ENCODE assay signal across 8 cellular contexts in genomic region chr12:117875652-117876491, GRCh38.
A peak's percentile ranks its signal among the peaks of the same experiment; 100 is the strongest.
DNase-seq lines count a peak whose midpoint lies in the region; ATAC-seq and TF ChIP-seq lines count a peak whose summit lies in the region.

No MANE protein-coding gene starts in this region.

- H3K4me1 ChIP-seq in HAP-1 (no peaks in the 10 kb centered on the region), sigmoid colon (no peaks in the 10 kb centered on the region)

- WGBS in lower leg skin, 2 donors: 27 to 30% methylated on average over 32 of the region's 33 CpGs
- 28 to 69% methylated on average over 33 of the region's 33 CpGs for WGBS in sigmoid colon, 2 donors

- H3K9me3 ChIP-seq in HAP-1 (no peaks in the 10 kb centered on the region), sigmoid colon (no peaks in the 10 kb centered on the region)

- TF ChIP-seq CTCF in lower leg skin (IDR thresholded peaks at IDR 0.05) (no peak), sigmoid colon (IDR thresholded peaks at IDR 0.05) (no peak)

- H3K4me3 ChIP-seq in HAP-1: no peak overlapping the region
- no peak overlapping the region for H3K4me3 ChIP-seq in lower leg skin (ENCODE audit: low read depth, poor library complexity, severe bottlenecking)
- no peak overlapping the region for H3K4me3 ChIP-seq in sigmoid colon

- in situ Hi-C loops in HAP-1 (cut with MboI; ENCODE audit: low sequenced_read_pairs): loop anchor here (10.0 kb wide), 1 partner anchor 139 kb away; the partner anchor contains the start of gene RFC5

- no peaks in the 10 kb centered on the region for H3K36me3 Mint-ChIP-seq in activated naive CD8-positive, alpha-beta T cell treated with anti-CD3 and anti-CD28 coated beads, Interleukin-2, amount 50 U/mL, for 24 hours (ENCODE audit: low read depth)

- TF ChIP-seq EP300 in sigmoid colon (IDR thresholded peaks at IDR 0.05): no peak

- H3K27me3 Mint-ChIP-seq in activated naive CD8-positive, alpha-beta T cell treated with anti-CD3 and anti-CD28 coated beads, Interleukin-2, amount 50 U/mL, for 24 hours: peaks cover 21% of the 10 kb centered on the region

- ATAC-seq in activated naive CD8-positive, alpha-beta T cell treated with anti-CD3 and anti-CD28 coated beads, Interleukin-2, amount 50 U/mL, for 24 hours: peak; percentile 33
- ATAC-seq in GM21786 (IDR thresholded peaks at IDR 0.05; ENCODE audit: unreplicated experiment) (no peak), GM21381 (IDR thresholded peaks at IDR 0.05; ENCODE audit: unreplicated experiment) (no peak)

- intact Hi-C loops in lower leg skin (cut with DNase I; ENCODE audit: low total_unique reads) (no loop called here), sigmoid colon (cut with DNase I) (loop anchor here (5.0 to 10.0 kb wide), 2 partner anchors 159 to 501 kb away; partner anchors contain the start of gene SUDS3)

- H3K4me1 Mint-ChIP-seq in activated naive CD8-positive, alpha-beta T cell treated with anti-CD3 and anti-CD28 coated beads, Interleukin-2, amount 50 U/mL, for 24 hours: peaks cover 6% of the 10 kb centered on the region

- peaks cover 4% of the 10 kb centered on the region for H3K27me3 ChIP-seq in HAP-1 (ENCODE audit: low read depth)
- peaks cover 0 to 35% (median 26%) of the 10 kb centered on the region in 3 donors for H3K27me3 ChIP-seq in sigmoid colon

- H3K36me3 ChIP-seq in HAP-1 (replicated peaks): no peaks in the 10 kb centered on the region
- no peaks in the 10 kb centered on the region for H3K36me3 ChIP-seq in sigmoid colon

- DNase-seq in HAP-1 (ENCODE audit: low spot score in 2 of 2) (peak; percentile 51 to 81), NCI-H510A treated with DMSO at 0.1 percent for 48 hours (lab: John Stamatoyannopoulos, UW) (peak; percentile 73), medulla oblongata (ENCODE audit: extremely low spot score) (peak; percentile 60), lower leg skin (ENCODE audit: low spot score in 2 of 2) (no peak), sigmoid colon (no peak)
- peak; percentile 26 for DNase-seq in activated naive CD8-positive, alpha-beta T cell treated with anti-CD3 and anti-CD28 coated beads, Interleukin-2, amount 50 U/mL, for 24 hours

- no peak overlapping the region for H3K27ac ChIP-seq in sigmoid colon

- no peak overlapping the region for H3K27ac Mint-ChIP-seq in activated naive CD8-positive, alpha-beta T cell treated with anti-CD3 and anti-CD28 coated beads, Interleukin-2, amount 50 U/mL, for 24 hours

- H3K9me3 Mint-ChIP-seq in activated naive CD8-positive, alpha-beta T cell treated with anti-CD3 and anti-CD28 coated beads, Interleukin-2, amount 50 U/mL, for 24 hours: no peaks in the 10 kb centered on the region

- peak overlapping the region; percentile 28 for H3K4me3 Mint-ChIP-seq in activated naive CD8-positive, alpha-beta T cell treated with anti-CD3 and anti-CD28 coated beads, Interleukin-2, amount 50 U/mL, for 24 hours

- no peak for TF ChIP-seq POLR2A in lower leg skin (IDR thresholded peaks at IDR 0.05)
- TF ChIP-seq POLR2A in sigmoid colon (IDR thresholded peaks at IDR 0.05): no peak

Comparison
In these comparisons a context has a peak if more than half of its experiments do, and no peak if none do; other contexts are left out.
1. DNase-seq: peak in HAP-1 (2 of 2), NCI-H510A treated with DMSO at 0.1 percent for 48 hours (single experiment), activated naive CD8-positive, alpha-beta T cell treated with anti-CD3 and anti-CD28 coated beads, Interleukin-2, amount 50 U/mL, for 24 hours (single experiment) and medulla oblongata (single experiment); none in lower leg skin (0 of 2) and sigmoid colon (single experiment).